In the genomic region with DNA sequence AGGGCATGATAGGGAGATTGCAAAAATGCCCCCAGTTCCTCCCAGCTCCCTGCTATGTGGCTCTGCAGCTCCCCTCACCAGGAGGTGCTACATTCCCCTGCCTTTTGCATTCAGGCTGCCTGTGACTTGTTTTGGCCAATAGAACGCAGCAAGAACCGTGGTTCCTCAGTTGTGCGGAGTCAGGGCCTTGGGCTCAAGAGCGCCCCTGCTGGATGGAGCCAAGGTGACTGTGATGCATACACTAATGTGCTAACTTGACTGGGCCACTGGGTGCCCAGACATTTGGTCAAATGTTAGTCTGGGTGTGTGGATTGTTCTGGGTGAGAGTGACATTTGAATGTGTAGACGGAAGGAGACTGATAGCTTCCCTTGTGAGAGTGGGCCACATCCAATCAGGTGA, we compare ENCODE assay signal across 1 cellular context.
TF ChIP-seq lines count a peak whose summit lies in the region.

No MANE protein-coding gene starts in this region.

TF ChIP-seq in SK-N-SH, 30 proteins besides CTCF, POLR2A, EP300 and RAD21 (continued from another document):
- TF ChIP-seq SMC3 (IDR thresholded peaks at IDR 0.05; ENCODE audit: low read depth, low read length) (no peak), POLR2AphosphoS5 (IDR thresholded peaks at IDR 0.05; ENCODE audit: low read depth, low read length) (no peak), NRF1 (IDR thresholded peaks at IDR 0.05; ENCODE audit: low read depth, low read length) (no peak), MEF2A (IDR thresholded peaks at IDR 0.05; ENCODE audit: borderline replicate concordance, low read depth) (no peak), CHD2 (IDR thresholded peaks at IDR 0.05; ENCODE audit: low read length, partially characterized antibody) (no peak), FOXJ3 (CRISPR knock-in tag; IDR thresholded peaks at IDR 0.05) (no peak), FOXM1 (IDR thresholded peaks at IDR 0.05; ENCODE audit: low read depth) (no peak), TEAD4 (IDR thresholded peaks at IDR 0.05; ENCODE audit: borderline replicate concordance, insufficient read depth) (no peak), JUND (IDR thresholded peaks at IDR 0.05) (no peak), RFX5 (IDR thresholded peaks at IDR 0.05; ENCODE audit: low read length) (no peak)
- TF ChIP-seq, protein P1, sequence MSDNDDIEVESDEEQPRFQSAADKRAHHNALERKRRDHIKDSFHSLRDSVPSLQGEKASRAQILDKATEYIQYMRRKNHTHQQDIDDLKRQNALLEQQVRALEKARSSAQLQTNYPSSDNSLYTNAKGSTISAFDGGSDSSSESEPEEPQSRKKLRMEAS (IDR thresholded peaks at IDR 0.05; ENCODE audit: low read depth), result no peak
- TF ChIP-seq, protein P2, sequence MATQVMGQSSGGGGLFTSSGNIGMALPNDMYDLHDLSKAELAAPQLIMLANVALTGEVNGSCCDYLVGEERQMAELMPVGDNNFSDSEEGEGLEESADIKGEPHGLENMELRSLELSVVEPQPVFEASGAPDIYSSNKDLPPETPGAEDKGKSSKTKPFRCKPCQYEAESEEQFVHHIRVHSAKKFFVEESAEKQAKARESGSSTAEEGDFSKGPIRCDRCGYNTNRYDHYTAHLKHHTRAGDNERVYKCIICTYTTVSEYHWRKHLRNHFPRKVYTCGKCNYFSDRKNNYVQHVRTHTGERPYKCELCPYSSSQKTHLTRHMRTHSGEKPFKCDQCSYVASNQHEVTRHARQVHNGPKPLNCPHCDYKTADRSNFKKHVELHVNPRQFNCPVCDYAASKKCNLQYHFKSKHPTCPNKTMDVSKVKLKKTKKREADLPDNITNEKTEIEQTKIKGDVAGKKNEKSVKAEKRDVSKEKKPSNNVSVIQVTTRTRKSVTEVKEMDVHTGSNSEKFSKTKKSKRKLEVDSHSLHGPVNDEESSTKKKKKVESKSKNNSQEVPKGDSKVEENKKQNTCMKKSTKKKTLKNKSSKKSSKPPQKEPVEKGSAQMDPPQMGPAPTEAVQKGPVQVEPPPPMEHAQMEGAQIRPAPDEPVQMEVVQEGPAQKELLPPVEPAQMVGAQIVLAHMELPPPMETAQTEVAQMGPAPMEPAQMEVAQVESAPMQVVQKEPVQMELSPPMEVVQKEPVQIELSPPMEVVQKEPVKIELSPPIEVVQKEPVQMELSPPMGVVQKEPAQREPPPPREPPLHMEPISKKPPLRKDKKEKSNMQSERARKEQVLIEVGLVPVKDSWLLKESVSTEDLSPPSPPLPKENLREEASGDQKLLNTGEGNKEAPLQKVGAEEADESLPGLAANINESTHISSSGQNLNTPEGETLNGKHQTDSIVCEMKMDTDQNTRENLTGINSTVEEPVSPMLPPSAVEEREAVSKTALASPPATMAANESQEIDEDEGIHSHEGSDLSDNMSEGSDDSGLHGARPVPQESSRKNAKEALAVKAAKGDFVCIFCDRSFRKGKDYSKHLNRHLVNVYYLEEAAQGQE (IDR thresholded peaks at IDR 0.05; ENCODE audit: low read depth, low read length), result no peak
- TF ChIP-seq, protein P3, sequence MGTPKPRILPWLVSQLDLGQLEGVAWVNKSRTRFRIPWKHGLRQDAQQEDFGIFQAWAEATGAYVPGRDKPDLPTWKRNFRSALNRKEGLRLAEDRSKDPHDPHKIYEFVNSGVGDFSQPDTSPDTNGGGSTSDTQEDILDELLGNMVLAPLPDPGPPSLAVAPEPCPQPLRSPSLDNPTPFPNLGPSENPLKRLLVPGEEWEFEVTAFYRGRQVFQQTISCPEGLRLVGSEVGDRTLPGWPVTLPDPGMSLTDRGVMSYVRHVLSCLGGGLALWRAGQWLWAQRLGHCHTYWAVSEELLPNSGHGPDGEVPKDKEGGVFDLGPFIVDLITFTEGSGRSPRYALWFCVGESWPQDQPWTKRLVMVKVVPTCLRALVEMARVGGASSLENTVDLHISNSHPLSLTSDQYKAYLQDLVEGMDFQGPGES (IDR thresholded peaks at IDR 0.05; ENCODE audit: low read depth, low read length), result no peak
